In the genomic region with DNA sequence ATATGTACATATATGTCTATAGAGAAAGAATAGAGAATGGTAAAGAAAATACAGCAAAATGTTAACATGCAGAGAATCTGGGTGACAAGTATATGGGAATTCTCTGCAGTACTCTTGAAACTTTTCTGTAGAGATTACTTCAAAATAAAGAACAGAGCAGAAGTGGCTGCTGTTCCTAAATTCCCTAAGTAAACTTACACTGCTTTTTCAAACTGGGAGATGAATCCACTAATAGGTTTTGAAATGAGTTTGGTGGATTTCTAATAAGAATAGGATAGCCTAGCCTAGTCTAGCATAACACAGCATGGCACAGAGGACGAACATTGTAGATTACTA, we compare ENCODE assay signal across 8 cellular contexts. TPM values are rescaled to one million over a fixed set of nuclear protein-coding genes. Genes with fewer than 3 reads are reported as not detected.
A peak's percentile ranks its signal among the peaks of the same experiment; 100 is the strongest.
DNase-seq lines count a peak whose midpoint lies in the region; ATAC-seq and TF ChIP-seq lines count a peak whose summit lies in the region.

No MANE protein-coding gene starts in this region.

- peaks cover 34% of the 10 kb centered on the region for H3K27me3 ChIP-seq in OCI-LY3 (ENCODE audit: low read depth, low read length)
- no peaks in the 10 kb centered on the region for H3K27me3 ChIP-seq in aorta (ENCODE audit: control insufficient read depth in 1 of 2, insufficient read depth in 2 of 2, low read length in 1 of 2)

- H3K9me3 ChIP-seq in OCI-LY3 (ENCODE audit: insufficient read depth, low read length) (no peaks in the 10 kb centered on the region), aorta (ENCODE audit: control insufficient read depth, low read length) (peaks cover 2% of the 10 kb centered on the region)

- H3K4me2 ChIP-seq in OCI-LY3 (ENCODE audit: low read length), result peak overlapping the region; percentile 89

- intact Hi-C loops in aorta (cut with DNase I), result no loop called here

- no peaks in the 10 kb centered on the region for H4K20me1 ChIP-seq in OCI-LY3 (ENCODE audit: insufficient read depth, low read length)

- peak overlapping the region; percentile 66; the same call in 1 of the 2 replicates for H3K9ac ChIP-seq in OCI-LY3 (ENCODE audit: low read length)

- TF ChIP-seq CTCF in OCI-LY3 (IDR thresholded peaks at IDR 0.05; ENCODE audit: low read depth, low read length) (no peak), epithelial cell of proximal tubule (conservative IDR thresholded peaks at IDR 0.05; ENCODE audit: low read depth, low read length) (no peak)

- H3K27ac ChIP-seq in OCI-LY3 (ENCODE audit: low read length) (no peak overlapping the region), aorta (ENCODE audit: low read depth in 1 of 2, low read length in 2 of 2) (no peak overlapping the region)

- ATAC-seq in stimulated activated effector memory CD8-positive, alpha-beta T cell treated with anti-CD3 and anti-CD28 coated beads, Interleukin-12 subunit alpha, Interleukin-12 subunit beta, amount 100 ng/mL, for 72 hours, result no peak
- ATAC-seq in aorta (ENCODE audit: low FRiP score), result no peak

- POLR2A ChIA-PET in activated CD4-positive, alpha-beta T cell treated with anti-CD3 and anti-CD28 coated beads, Interleukin-2, amount 10 ng/mL, durations not matched to agents 7 days and 5 days (lab: Charles Lee), result no interaction called here

- no peaks in the 10 kb centered on the region for H3K9me3 Mint-ChIP-seq in activated CD4-positive, alpha-beta T cell treated with anti-CD3 and anti-CD28 coated beads, Interleukin-2, amount 10 ng/mL, durations not matched to agents 7 days and 5 days
- H3K9me3 Mint-ChIP-seq in stimulated activated effector memory CD8-positive, alpha-beta T cell treated with anti-CD3 and anti-CD28 coated beads, Interleukin-12 subunit alpha, Interleukin-12 subunit beta, amount 100 ng/mL, for 72 hours, result no peaks in the 10 kb centered on the region

- no peaks in the 10 kb centered on the region for H3K79me2 ChIP-seq in OCI-LY3 (ENCODE audit: low read length)

- H3K36me3 Mint-ChIP-seq in activated CD4-positive, alpha-beta T cell treated with anti-CD3 and anti-CD28 coated beads, Interleukin-2, amount 10 ng/mL, durations not matched to agents 7 days and 5 days (ENCODE audit: low read depth), result no peaks in the 10 kb centered on the region
- H3K36me3 Mint-ChIP-seq in stimulated activated effector memory CD8-positive, alpha-beta T cell treated with anti-CD3 and anti-CD28 coated beads, Interleukin-12 subunit alpha, Interleukin-12 subunit beta, amount 100 ng/mL, for 72 hours, result no peaks in the 10 kb centered on the region

- H3K4me3 ChIP-seq in OCI-LY3 (ENCODE audit: low read length), result peak overlapping the region; percentile 85
- H3K4me3 ChIP-seq in epithelial cell of proximal tubule (ENCODE audit: low read depth, low read length), result peak overlapping the region; percentile 56
- H3K4me3 ChIP-seq in aorta (ENCODE audit: low read length in 2 of 2), result no peak overlapping the region

- DNase-seq in activated CD4-positive, alpha-beta T cell treated with anti-CD3 and anti-CD28 coated beads, Interleukin-2, amount 10 ng/mL, durations not matched to agents 7 days and 5 days, result no peak
- DNase-seq in activated CD4-positive, alpha-beta T cell treated with anti-CD3 and anti-CD28 coated beads for 4 hours, result no peak
- DNase-seq in epithelial cell of proximal tubule (ENCODE audit: low read depth) (no peak), AML-193 (lab: John Stamatoyannopoulos, UW) (no peak), NCI-H1694 (lab: John Stamatoyannopoulos, UW) (no peak), aorta (no peak)
- no peak for DNase-seq in stimulated activated effector memory CD8-positive, alpha-beta T cell treated with anti-CD3 and anti-CD28 coated beads, Interleukin-12 subunit alpha, Interleukin-12 subunit beta, amount 100 ng/mL, for 72 hours (ENCODE audit: low spot score in 2 of 2)

- CTCF ChIA-PET in activated CD4-positive, alpha-beta T cell treated with anti-CD3 and anti-CD28 coated beads, Interleukin-2, amount 10 ng/mL, durations not matched to agents 7 days and 5 days (lab: Charles Lee), result no interaction called here

- peak overlapping the region; percentile 81 for H2AFZ ChIP-seq in OCI-LY3 (ENCODE audit: low read depth, low read length)

- peaks cover 50% of the 10 kb centered on the region for H3K27me3 Mint-ChIP-seq in activated CD4-positive, alpha-beta T cell treated with anti-CD3 and anti-CD28 coated beads, Interleukin-2, amount 10 ng/mL, durations not matched to agents 7 days and 5 days

- no peak overlapping the region for H3K27ac Mint-ChIP-seq in activated CD4-positive, alpha-beta T cell treated with anti-CD3 and anti-CD28 coated beads, Interleukin-2, amount 10 ng/mL, durations not matched to agents 7 days and 5 days
- no peak overlapping the region for H3K27ac Mint-ChIP-seq in stimulated activated effector memory CD8-positive, alpha-beta T cell treated with anti-CD3 and anti-CD28 coated beads, Interleukin-12 subunit alpha, Interleukin-12 subunit beta, amount 100 ng/mL, for 72 hours

- peaks cover 10% of the 10 kb centered on the region for H3K4me1 Mint-ChIP-seq in activated CD4-positive, alpha-beta T cell treated with anti-CD3 and anti-CD28 coated beads, Interleukin-2, amount 10 ng/mL, durations not matched to agents 7 days and 5 days
- peaks cover 8% of the 10 kb centered on the region for H3K4me1 Mint-ChIP-seq in stimulated activated effector memory CD8-positive, alpha-beta T cell treated with anti-CD3 and anti-CD28 coated beads, Interleukin-12 subunit alpha, Interleukin-12 subunit beta, amount 100 ng/mL, for 72 hours

- H3K4me1 ChIP-seq in OCI-LY3 (ENCODE audit: low read length), result peaks cover 15% of the 10 kb centered on the region
- H3K4me1 ChIP-seq in aorta (ENCODE audit: control insufficient read depth in 1 of 2, insufficient read depth in 2 of 2, low read length in 2 of 2), result no peaks in the 10 kb centered on the region

- 18 to 25% methylated on average over 1 of the region's 1 CpG for WGBS in aorta, 2 donors

- H3K36me3 ChIP-seq in OCI-LY3 (replicated peaks; ENCODE audit: low read depth, low read length), result no peaks in the 10 kb centered on the region
- no peaks in the 10 kb centered on the region for H3K36me3 ChIP-seq in aorta (ENCODE audit: control insufficient read depth in 1 of 2, insufficient read depth in 2 of 2, low read length in 1 of 2)

- H3K4me3 Mint-ChIP-seq in activated CD4-positive, alpha-beta T cell treated with anti-CD3 and anti-CD28 coated beads, Interleukin-2, amount 10 ng/mL, durations not matched to agents 7 days and 5 days, result peak overlapping the region; percentile 31
- H3K4me3 Mint-ChIP-seq in stimulated activated effector memory CD8-positive, alpha-beta T cell treated with anti-CD3 and anti-CD28 coated beads, Interleukin-12 subunit alpha, Interleukin-12 subunit beta, amount 100 ng/mL, for 72 hours, result peak overlapping the region; percentile 21

RNA-seq across cellular contexts. Expression of gene CR2, which starts 0.5 kb away (rescaled TPM):
- total RNA-seq in activated CD4-positive, alpha-beta T cell treated with anti-CD3 and anti-CD28 coated beads, Interleukin-2, amount 10 ng/mL, durations not matched to agents 7 days and 5 days, result not detected
- total RNA-seq in epithelial cell of proximal tubule (0.81 TPM in 1 of 2 replicates, not detected in the other), aorta (under 1 TPM in 1 of 2 donors, not detected in 1; 0.58 TPM)
- under 1 TPM; 0.13 to 0.36 TPM for polyA plus RNA-seq in aorta

RNA-seq across cellular contexts. Expression of gene CR1, which starts 42.3 kb away (rescaled TPM):
- total RNA-seq in activated CD4-positive, alpha-beta T cell treated with anti-CD3 and anti-CD28 coated beads, Interleukin-2, amount 10 ng/mL, durations not matched to agents 7 days and 5 days, result under 1 TPM; 0.20 to 0.25 TPM
- not detected in 2 replicates for total RNA-seq in epithelial cell of proximal tubule
- 10 to 100 TPM in 1 of 2 donors, 1 to 10 TPM in 1; 9.9 to 58.5 TPM for total RNA-seq in aorta
- 1 to 10 TPM in 1 of 2 donors, under 1 TPM in 1; 0.23 to 1.4 TPM for polyA plus RNA-seq in aorta

Comparison
In these comparisons a context has a peak if more than half of its experiments do, and no peak if none do; other contexts are left out.
1. H3K4me3 ChIP-seq: peak in OCI-LY3 (single experiment) and epithelial cell of proximal tubule (single experiment); none in aorta (0 of 2).
2. RNA of gene CR1, which starts 42.3 kb away (total RNA-seq): 9.9 to 58.5 TPM in aorta; 0.20 to 0.25 TPM in activated CD4-positive, alpha-beta T cell treated with anti-CD3 and anti-CD28 coated beads, Interleukin-2, amount 10 ng/mL, durations not matched to agents 7 days and 5 days and not detected in epithelial cell of proximal tubule; every median in the first group is over 4 times any median in the second.